1 cellular context compared by ENCODE assay signal in the genomic region with DNA sequence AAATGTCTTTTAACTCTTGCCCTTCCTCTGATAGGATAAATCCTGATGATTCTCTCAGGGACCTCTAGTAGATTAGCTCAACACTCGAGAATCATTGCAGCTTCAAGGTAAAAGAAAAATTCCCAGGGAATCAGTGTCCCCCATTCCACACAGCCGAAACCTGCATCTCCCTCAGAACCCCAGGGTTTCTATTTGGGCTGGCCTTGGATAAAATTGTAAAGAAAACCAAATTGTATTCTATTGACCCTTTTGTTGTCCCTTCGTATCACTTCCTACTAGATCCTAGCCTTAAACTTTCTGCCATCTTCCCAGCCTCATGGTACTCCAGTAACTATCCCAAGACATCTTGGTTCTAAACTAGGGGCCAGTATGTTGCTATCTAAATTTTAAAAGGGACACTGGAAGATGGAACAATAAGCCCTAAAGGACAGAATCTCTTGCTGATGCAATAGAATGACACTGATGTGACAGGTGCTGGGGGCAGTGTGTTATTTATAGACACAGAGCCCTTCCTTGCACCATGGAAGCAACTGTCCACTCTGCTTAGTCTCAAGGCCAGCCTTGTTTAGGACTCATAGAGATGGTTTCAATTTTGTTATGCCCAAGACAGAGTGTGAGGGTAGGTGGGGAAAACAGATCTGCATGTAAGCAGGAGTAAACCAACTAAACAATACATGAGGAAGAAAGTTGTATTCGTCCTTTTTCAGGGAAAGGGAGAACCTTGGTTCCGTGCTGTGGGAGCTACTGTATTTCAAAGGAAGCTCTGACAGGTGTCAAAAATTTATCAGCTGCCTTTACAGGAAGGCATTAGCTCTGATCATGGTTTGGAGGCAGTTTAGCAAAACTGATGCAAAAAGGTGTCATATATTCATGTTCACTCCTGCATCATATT.
TF ChIP-seq lines count a peak whose summit lies in the region.

No MANE protein-coding gene starts in this region.

TF ChIP-seq in K562, 482 proteins besides CTCF, POLR2A, EP300 and RAD21 (continued from another document and continues in another):
- TF ChIP-seq, protein P1, sequence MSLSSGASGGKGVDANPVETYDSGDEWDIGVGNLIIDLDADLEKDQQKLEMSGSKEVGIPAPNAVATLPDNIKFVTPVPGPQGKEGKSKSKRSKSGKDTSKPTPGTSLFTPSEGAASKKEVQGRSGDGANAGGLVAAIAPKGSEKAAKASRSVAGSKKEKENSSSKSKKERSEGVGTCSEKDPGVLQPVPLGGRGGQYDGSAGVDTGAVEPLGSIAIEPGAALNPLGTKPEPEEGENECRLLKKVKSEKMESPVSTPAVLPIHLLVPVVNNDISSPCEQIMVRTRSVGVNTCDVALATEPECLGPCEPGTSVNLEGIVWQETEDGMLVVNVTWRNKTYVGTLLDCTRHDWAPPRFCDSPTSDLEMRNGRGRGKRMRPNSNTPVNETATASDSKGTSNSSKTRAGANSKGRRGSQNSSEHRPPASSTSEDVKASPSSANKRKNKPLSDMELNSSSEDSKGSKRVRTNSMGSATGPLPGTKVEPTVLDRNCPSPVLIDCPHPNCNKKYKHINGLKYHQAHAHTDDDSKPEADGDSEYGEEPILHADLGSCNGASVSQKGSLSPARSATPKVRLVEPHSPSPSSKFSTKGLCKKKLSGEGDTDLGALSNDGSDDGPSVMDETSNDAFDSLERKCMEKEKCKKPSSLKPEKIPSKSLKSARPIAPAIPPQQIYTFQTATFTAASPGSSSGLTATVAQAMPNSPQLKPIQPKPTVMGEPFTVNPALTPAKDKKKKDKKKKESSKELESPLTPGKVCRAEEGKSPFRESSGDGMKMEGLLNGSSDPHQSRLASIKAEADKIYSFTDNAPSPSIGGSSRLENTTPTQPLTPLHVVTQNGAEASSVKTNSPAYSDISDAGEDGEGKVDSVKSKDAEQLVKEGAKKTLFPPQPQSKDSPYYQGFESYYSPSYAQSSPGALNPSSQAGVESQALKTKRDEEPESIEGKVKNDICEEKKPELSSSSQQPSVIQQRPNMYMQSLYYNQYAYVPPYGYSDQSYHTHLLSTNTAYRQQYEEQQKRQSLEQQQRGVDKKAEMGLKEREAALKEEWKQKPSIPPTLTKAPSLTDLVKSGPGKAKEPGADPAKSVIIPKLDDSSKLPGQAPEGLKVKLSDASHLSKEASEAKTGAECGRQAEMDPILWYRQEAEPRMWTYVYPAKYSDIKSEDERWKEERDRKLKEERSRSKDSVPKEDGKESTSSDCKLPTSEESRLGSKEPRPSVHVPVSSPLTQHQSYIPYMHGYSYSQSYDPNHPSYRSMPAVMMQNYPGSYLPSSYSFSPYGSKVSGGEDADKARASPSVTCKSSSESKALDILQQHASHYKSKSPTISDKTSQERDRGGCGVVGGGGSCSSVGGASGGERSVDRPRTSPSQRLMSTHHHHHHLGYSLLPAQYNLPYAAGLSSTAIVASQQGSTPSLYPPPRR (CRISPR knock-in tag; IDR thresholded peaks at IDR 0.05; ENCODE audit: borderline replicate concordance) = no peak
- peak; percentile 94 for TF ChIP-seq ZNF175 (CRISPR knock-in tag; IDR thresholded peaks at IDR 0.05; ENCODE audit: low read depth)
- no peak for TF ChIP-seq KLF10 (CRISPR knock-in tag; IDR thresholded peaks at IDR 0.05)
- TF ChIP-seq NBN (IDR thresholded peaks at IDR 0.05; ENCODE audit: low read depth) = peak; percentile 75
- no peak for TF ChIP-seq ZNF76 (CRISPR knock-in tag; IDR thresholded peaks at IDR 0.05; ENCODE audit: borderline replicate concordance)
- no peak for TF ChIP-seq CHD2 (IDR thresholded peaks at IDR 0.05; ENCODE audit: low read depth, low read length)
- TF ChIP-seq NCOA6 (IDR thresholded peaks at IDR 0.05) = no peak
- TF ChIP-seq STAT5B (CRISPR knock-in tag; IDR thresholded peaks at IDR 0.05) = no peak
- no peak for TF ChIP-seq NFE2 (IDR thresholded peaks at IDR 0.05; ENCODE audit: low read depth)
- TF ChIP-seq NR2F6 (CRISPR knock-in tag; IDR thresholded peaks at IDR 0.05) = no peak
- no peak for TF ChIP-seq RBM22 (IDR thresholded peaks at IDR 0.05; ENCODE audit: low read depth, low read length, poor library complexity, severe bottlenecking)
- TF ChIP-seq, protein P2, sequence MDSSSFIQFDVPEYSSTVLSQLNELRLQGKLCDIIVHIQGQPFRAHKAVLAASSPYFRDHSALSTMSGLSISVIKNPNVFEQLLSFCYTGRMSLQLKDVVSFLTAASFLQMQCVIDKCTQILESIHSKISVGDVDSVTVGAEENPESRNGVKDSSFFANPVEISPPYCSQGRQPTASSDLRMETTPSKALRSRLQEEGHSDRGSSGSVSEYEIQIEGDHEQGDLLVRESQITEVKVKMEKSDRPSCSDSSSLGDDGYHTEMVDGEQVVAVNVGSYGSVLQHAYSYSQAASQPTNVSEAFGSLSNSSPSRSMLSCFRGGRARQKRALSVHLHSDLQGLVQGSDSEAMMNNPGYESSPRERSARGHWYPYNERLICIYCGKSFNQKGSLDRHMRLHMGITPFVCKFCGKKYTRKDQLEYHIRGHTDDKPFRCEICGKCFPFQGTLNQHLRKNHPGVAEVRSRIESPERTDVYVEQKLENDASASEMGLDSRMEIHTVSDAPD (CRISPR knock-in tag; IDR thresholded peaks at IDR 0.05) = no peak
- TF ChIP-seq TCFL5 (CRISPR knock-in tag; conservative IDR thresholded peaks at IDR 0.05) = no peak
- TF ChIP-seq TAL1 (IDR thresholded peaks at IDR 0.05) = no peak
- TF ChIP-seq CBX2 (IDR thresholded peaks at IDR 0.05; ENCODE audit: insufficient read depth, low read length, poor library complexity, severe bottlenecking) = no peak
- TF ChIP-seq KAT8 (IDR thresholded peaks at IDR 0.05; ENCODE audit: low read depth) = no peak
- TF ChIP-seq CEBPG (CRISPR knock-in tag; IDR thresholded peaks at IDR 0.05) = peak; percentile 97
- TF ChIP-seq CEBPG (tag; conservative IDR thresholded peaks at IDR 0.05 in 1 of 2, IDR thresholded peaks at IDR 0.05 in 1 of 2) = peak; percentile 96 to 99
- no peak for TF ChIP-seq NKRF (IDR thresholded peaks at IDR 0.05; ENCODE audit: borderline replicate concordance)
- TF ChIP-seq, protein P3, sequence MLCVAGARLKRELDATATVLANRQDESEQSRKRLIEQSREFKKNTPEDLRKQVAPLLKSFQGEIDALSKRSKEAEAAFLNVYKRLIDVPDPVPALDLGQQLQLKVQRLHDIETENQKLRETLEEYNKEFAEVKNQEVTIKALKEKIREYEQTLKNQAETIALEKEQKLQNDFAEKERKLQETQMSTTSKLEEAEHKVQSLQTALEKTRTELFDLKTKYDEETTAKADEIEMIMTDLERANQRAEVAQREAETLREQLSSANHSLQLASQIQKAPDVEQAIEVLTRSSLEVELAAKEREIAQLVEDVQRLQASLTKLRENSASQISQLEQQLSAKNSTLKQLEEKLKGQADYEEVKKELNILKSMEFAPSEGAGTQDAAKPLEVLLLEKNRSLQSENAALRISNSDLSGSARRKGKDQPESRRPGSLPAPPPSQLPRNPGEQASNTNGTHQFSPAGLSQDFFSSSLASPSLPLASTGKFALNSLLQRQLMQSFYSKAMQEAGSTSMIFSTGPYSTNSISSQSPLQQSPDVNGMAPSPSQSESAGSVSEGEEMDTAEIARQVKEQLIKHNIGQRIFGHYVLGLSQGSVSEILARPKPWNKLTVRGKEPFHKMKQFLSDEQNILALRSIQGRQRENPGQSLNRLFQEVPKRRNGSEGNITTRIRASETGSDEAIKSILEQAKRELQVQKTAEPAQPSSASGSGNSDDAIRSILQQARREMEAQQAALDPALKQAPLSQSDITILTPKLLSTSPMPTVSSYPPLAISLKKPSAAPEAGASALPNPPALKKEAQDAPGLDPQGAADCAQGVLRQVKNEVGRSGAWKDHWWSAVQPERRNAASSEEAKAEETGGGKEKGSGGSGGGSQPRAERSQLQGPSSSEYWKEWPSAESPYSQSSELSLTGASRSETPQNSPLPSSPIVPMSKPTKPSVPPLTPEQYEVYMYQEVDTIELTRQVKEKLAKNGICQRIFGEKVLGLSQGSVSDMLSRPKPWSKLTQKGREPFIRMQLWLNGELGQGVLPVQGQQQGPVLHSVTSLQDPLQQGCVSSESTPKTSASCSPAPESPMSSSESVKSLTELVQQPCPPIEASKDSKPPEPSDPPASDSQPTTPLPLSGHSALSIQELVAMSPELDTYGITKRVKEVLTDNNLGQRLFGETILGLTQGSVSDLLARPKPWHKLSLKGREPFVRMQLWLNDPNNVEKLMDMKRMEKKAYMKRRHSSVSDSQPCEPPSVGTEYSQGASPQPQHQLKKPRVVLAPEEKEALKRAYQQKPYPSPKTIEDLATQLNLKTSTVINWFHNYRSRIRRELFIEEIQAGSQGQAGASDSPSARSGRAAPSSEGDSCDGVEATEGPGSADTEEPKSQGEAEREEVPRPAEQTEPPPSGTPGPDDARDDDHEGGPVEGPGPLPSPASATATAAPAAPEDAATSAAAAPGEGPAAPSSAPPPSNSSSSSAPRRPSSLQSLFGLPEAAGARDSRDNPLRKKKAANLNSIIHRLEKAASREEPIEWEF (CRISPR knock-in tag; IDR thresholded peaks at IDR 0.05) = no peak
- no peak for TF ChIP-seq SREBF1 (IDR thresholded peaks at IDR 0.05; ENCODE audit: borderline replicate concordance, low read depth, low read length)
- TF ChIP-seq RBM39 (optimal IDR thresholded peaks at IDR 0.05; ENCODE audit: low read depth, low read length) = no peak
- no peak for TF ChIP-seq ARNT (IDR thresholded peaks at IDR 0.05)
- TF ChIP-seq GTF2F1 (IDR thresholded peaks at IDR 0.05; ENCODE audit: low read depth, low read length) = no peak
- no peak for TF ChIP-seq ZNF785 (CRISPR knock-in tag; IDR thresholded peaks at IDR 0.05)
- TF ChIP-seq SNIP1 (IDR thresholded peaks at IDR 0.05; ENCODE audit: low read depth) = no peak
- TF ChIP-seq U2AF1 (optimal IDR thresholded peaks at IDR 0.05; ENCODE audit: low read depth, low read length) = no peak
- TF ChIP-seq DIDO1 (tag; IDR thresholded peaks at IDR 0.05; ENCODE audit: low read depth) = no peak
- TF ChIP-seq, protein P4, sequence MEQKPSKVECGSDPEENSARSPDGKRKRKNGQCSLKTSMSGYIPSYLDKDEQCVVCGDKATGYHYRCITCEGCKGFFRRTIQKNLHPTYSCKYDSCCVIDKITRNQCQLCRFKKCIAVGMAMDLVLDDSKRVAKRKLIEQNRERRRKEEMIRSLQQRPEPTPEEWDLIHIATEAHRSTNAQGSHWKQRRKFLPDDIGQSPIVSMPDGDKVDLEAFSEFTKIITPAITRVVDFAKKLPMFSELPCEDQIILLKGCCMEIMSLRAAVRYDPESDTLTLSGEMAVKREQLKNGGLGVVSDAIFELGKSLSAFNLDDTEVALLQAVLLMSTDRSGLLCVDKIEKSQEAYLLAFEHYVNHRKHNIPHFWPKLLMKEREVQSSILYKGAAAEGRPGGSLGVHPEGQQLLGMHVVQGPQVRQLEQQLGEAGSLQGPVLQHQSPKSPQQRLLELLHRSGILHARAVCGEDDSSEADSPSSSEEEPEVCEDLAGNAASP (IDR thresholded peaks at IDR 0.05) = no peak
- TF ChIP-seq FOXK1 (CRISPR knock-in tag; IDR thresholded peaks at IDR 0.05; ENCODE audit: borderline replicate concordance) = no peak
- TF ChIP-seq USF1 (CRISPR knock-in tag; IDR thresholded peaks at IDR 0.05) = no peak
- no peak for TF ChIP-seq HDAC1 (IDR thresholded peaks at IDR 0.05)
- TF ChIP-seq ZNF347 (CRISPR knock-in tag; IDR thresholded peaks at IDR 0.05; ENCODE audit: low read depth) = no peak
- TF ChIP-seq RFX7 (CRISPR knock-in tag; IDR thresholded peaks at IDR 0.05) = no peak
- TF ChIP-seq ASH1L (IDR thresholded peaks at IDR 0.05; ENCODE audit: borderline replicate concordance, low read depth, partially characterized antibody) = no peak
- peak in 1 of 2 experiments; percentile 25; a peak in 1 of 4 replicates for TF ChIP-seq NRF1 (conservative IDR thresholded peaks at IDR 0.05 in 1 of 2, IDR thresholded peaks at IDR 0.05 in 1 of 2)
- TF ChIP-seq CAMTA2 (CRISPR knock-in tag; conservative IDR thresholded peaks at IDR 0.05) = no peak
- TF ChIP-seq SAP30 (IDR thresholded peaks at IDR 0.05; ENCODE audit: borderline replicate concordance, insufficient read depth, low read depth, low read length, poor library complexity, severe bottlenecking) = no peak
- no peak for TF ChIP-seq ZBTB12 (CRISPR knock-in tag; IDR thresholded peaks at IDR 0.05)
- TF ChIP-seq WHSC1 (IDR thresholded peaks at IDR 0.05; ENCODE audit: low read length) = no peak
- TF ChIP-seq RB1 (IDR thresholded peaks at IDR 0.05; ENCODE audit: low read depth) = no peak
- no peak for TF ChIP-seq PYGO2 (tag; IDR thresholded peaks at IDR 0.05)
- peak; percentile 83; the same call in 1 of the 2 replicates for TF ChIP-seq LEF1 (IDR thresholded peaks at IDR 0.05)
- no peak for TF ChIP-seq NFE2L1 (tag; IDR thresholded peaks at IDR 0.05; ENCODE audit: borderline replicate concordance, low read depth)
